In the genomic region with DNA sequence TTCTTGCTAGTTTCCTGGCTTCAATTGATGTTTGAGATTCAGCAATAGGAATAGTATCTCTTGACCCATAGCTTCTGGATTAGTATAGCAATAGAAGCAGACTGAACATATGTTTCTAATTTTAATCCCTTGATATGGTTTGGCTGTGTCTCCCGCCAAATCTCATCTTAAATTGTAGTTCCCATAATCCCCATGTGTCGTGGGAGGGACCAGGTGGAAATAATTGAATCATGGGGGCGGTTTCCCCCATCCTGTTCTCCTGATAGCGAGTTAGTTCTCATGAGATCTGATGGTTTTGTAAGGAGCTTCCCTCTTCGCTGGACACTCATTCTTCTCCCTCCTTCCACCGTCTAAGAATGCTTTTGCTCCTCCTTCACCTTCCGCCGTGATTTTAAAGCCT, we compare ENCODE assay signal across 32 cellular contexts. TPM values are rescaled to one million over a fixed set of nuclear protein-coding genes. Genes with fewer than 3 reads are reported as not detected.
"Had no signal": no experiment of that assay in that cellular context is flagged by ENCODE, and none has a peak within 500 bp of the region (broad histone marks: within the 10 kb centered on the region; RNA-seq: fewer than 3 reads in every experiment).

No MANE protein-coding gene starts in this region.

- H3K27ac ChIP-seq: body of pancreas, epithelial cell of prostate, esophagus squamous epithelium, left lung, lower lobe of right lung, right atrium auricular region, stomach, thyroid gland, upper lobe of left lung, vagina had no signal

- H3K4me2 ChIP-seq: smooth muscle cell had no signal

- H3K27me3 ChIP-seq: body of pancreas, esophagus squamous epithelium, gastrocnemius medialis, left lung, right atrium auricular region, stomach, thyroid gland, upper lobe of left lung, vagina had no signal

- H3K4me1 ChIP-seq: body of pancreas, esophagus squamous epithelium, gastrocnemius medialis, left lung, lower lobe of right lung, right atrium auricular region, stomach, thyroid gland, upper lobe of left lung, vagina had no signal

- H3K9me3 ChIP-seq: body of pancreas, esophagus squamous epithelium, gastrocnemius medialis, left lung, lower lobe of right lung, right atrium auricular region, stomach, thyroid gland, upper lobe of left lung, vagina had no signal

- DNase-seq: activated CD4-positive, alpha-beta T cell treated with anti-CD3 and anti-CD28 coated beads for 36 hours; activated CD4-positive, CD25-positive, alpha-beta regulatory T cell; activated CD8-positive, alpha-beta memory T cell treated with anti-CD3 and anti-CD28 coated beads, Interleukin-2, amount 10 ng/mL, durations not matched to agents 7 days and 5 days; activated CD8-positive, alpha-beta T cell treated with anti-CD3 and anti-CD28 coated beads, Interleukin-2, amount 10 ng/mL, durations not matched to agents 7 days and 5 days; activated naive CD4-positive, alpha-beta T cell; activated T-cell treated with anti-CD3 and anti-CD28 coated beads, Interleukin-2, amount 50 U/mL, for 48 hours; aorta; body of pancreas; dermis blood vessel endothelial cell; effector CD4-positive, alpha-beta T cell; esophagus squamous epithelium; gastrocnemius medialis; glutamatergic neuron; left lung; lower lobe of right lung; mesendoderm; natural killer cell; stimulated activated CD4-positive, alpha-beta T cell treated with anti-CD3 and anti-CD28 coated beads, Interleukin-1b, Interleukin-23, amount 100 ng/mL, for 48 hours; stimulated activated CD4-positive, alpha-beta T cell treated with anti-CD3 and anti-CD28 coated beads, Interleukin-4, amount 100 ng/mL, for 4 hours; stimulated activated CD8-positive, alpha-beta memory T cell treated with anti-CD3 and anti-CD28 coated beads, Interleukin-4, amount 100 ng/mL, for 48 hours; stomach; thyroid gland; upper lobe of left lung had no signal

- H3K36me3 ChIP-seq: esophagus squamous epithelium, gastrocnemius medialis, left lung, lower lobe of right lung, right atrium auricular region, stomach, thyroid gland, upper lobe of left lung, vagina had no signal

- H3K4me3 ChIP-seq: body of pancreas, esophagus squamous epithelium, gastrocnemius medialis, left lung, lower lobe of right lung, right atrium auricular region, smooth muscle cell, stomach, thyroid gland, upper lobe of left lung, vagina had no signal

RNA-seq across cellular contexts. Expression of gene SLN, which starts 20.1 kb away (rescaled TPM):
- total RNA-seq: activated CD4-positive, alpha-beta T cell treated with anti-CD3 and anti-CD28 coated beads for 36 hours; activated CD8-positive, alpha-beta memory T cell treated with anti-CD3 and anti-CD28 coated beads, Interleukin-2, amount 10 ng/mL, durations not matched to agents 7 days and 5 days; activated CD8-positive, alpha-beta T cell treated with anti-CD3 and anti-CD28 coated beads, Interleukin-2, amount 10 ng/mL, durations not matched to agents 7 days and 5 days; activated naive CD4-positive, alpha-beta T cell treated with anti-CD3 and anti-CD28 coated beads, Interleukin-2, amount 50 U/mL, for 72 hours; activated T-helper 2 cell treated with anti-CD3 and anti-CD28 coated beads, Interferon-gamma antibody, Interleukin-2, Interleukin-4, amounts not matched to agents 10 μg/mL and 5 μg/mL and 100 μg/mL, durations not matched to agents 14 hours and 24 hours and 36 hours; dermis blood vessel endothelial cell; esophagus squamous epithelium; mononuclear cell; natural killer cell; omental fat pad; pulmonary artery endothelial cell; smooth muscle cell; stomach; thyroid gland; vagina had no signal
